Comparison of ENCODE assay signal across 21 cellular contexts in the genomic region with DNA sequence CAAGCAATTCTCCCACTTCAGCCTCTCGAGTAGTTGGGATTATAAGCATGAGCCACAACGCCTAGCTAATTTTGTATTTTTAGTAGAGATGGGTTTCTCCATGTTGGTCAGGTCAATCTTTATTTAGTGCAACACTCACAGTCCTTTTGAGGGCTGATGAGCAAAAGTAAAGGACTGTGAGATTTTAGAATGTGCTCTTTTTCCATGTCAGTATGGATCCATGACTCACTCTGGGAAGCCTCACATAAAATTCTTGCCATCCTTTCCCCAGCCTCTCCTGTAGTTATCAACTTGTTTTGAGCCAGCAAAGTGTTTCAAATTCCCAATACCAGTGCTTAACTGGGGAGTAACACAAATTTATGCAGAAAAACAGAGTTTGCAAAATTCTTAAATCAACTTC.
"Had no signal": no experiment of that assay in that cellular context is flagged by ENCODE, and none has a peak within 500 bp of the region (broad histone marks: within the 10 kb centered on the region; RNA-seq: fewer than 3 reads in every experiment).

No MANE protein-coding gene starts in this region.

- H3K79me2 ChIP-seq: parathyroid adenoma had no signal

- H3K4me3 ChIP-seq: esophagus muscularis mucosa, left ventricle myocardium inferior, lower lobe of right lung, prostate gland, right lobe of liver, skin epidermis, thoracic aorta, transverse colon had no signal

- H3K27ac ChIP-seq: epithelial cell of prostate, esophagus muscularis mucosa, foreskin keratinocyte, left ventricle myocardium inferior, lower lobe of right lung, parathyroid adenoma, prostate gland, right lobe of liver, skin epidermis, thoracic aorta, transverse colon had no signal

- DNase-seq: effector memory CD8-positive, alpha-beta T cell; foreskin keratinocyte; immature natural killer cell; left ventricle myocardium inferior; lower lobe of right lung; naive B cell; nephron progenitor cell; retina; right lobe of liver; stimulated activated CD4-positive, alpha-beta T cell treated with anti-CD3 and anti-CD28 coated beads, Interleukin-2, amount 100 ng/mL, for 24 hours; stimulated activated CD4-positive, alpha-beta T cell treated with anti-CD3 and anti-CD28 coated beads, Interleukin-4, amount 100 ng/mL, for 4 hours; stimulated activated naive B cell treated with anti-CD40 and anti-IgM and Interleukin-4, amounts not matched to agents 10 μg/mL and 1 μg/mL and 100 μg/mL, for 72 hours; stimulated activated naive CD8-positive, alpha-beta T cell treated with anti-CD3 and anti-CD28 coated beads, Interleukin-15, amount 100 ng/mL, for 72 hours; substantia nigra; transverse colon had no signal

- H3K36me3 ChIP-seq: esophagus muscularis mucosa, left ventricle myocardium inferior, lower lobe of right lung, prostate gland, right lobe of liver, thoracic aorta, transverse colon had no signal

- H2AFZ ChIP-seq: parathyroid adenoma had no signal

- H3K4me1 ChIP-seq: esophagus muscularis mucosa, foreskin keratinocyte, left ventricle myocardium inferior, lower lobe of right lung, parathyroid adenoma, prostate gland, right lobe of liver, transverse colon had no signal

- H3K27me3 ChIP-seq: esophagus muscularis mucosa, foreskin keratinocyte, right lobe of liver, transverse colon had no signal

- H3K9me3 ChIP-seq: prostate gland, right lobe of liver, thoracic aorta, transverse colon had no signal

- H3K9ac ChIP-seq: parathyroid adenoma had no signal
